ENCODE assay signal across 1 cellular context in the genomic region with DNA sequence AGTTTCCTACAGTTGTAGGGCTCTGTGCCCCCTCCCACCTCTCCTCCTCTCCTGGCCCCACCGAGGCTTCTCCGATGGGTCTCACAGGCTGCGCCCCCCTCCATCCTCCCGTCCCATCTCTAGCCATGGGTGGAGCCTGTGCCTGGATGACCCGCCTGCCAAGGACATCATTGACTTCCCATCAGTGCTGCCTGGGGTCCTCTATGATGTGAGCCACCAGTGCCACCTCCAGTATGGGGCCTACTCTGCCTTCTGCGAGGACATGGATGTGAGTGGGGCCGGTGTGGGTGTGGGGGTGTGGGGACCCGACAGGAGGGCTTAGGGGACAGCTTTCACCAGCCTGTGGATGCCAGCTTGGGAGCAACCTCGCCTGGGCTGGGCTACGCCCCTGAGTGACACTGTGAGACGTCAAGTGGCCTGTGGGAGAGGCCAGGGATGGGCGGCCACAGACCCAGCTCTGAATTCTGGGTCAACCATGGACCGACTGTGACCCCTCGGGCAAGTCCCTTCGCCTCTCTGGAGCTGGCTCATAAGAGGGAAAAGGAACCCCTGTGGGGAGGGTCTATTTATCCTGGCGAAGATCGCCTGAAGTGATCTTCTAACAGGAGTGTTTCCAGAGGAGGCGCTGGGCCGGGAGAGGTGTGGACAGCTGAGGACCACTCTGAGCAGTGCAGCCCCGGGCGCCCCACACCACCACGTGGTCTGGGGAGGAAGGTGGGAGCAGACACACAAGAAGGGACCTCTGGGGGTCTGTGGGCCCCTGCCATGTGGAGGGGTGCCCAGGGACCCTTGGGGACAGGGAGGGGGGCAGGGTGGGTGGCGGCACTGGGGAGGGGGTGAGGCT. TPM values are rescaled to one million over a fixed set of nuclear protein-coding genes. Genes with fewer than 3 reads are reported as not detected.
"Had no signal": no experiment of that assay in that cellular context is flagged by ENCODE, and none has a peak within 500 bp of the region (broad histone marks: within the 10 kb centered on the region; RNA-seq: fewer than 3 reads in every experiment).

No MANE protein-coding gene starts in this region.

RNA-seq across cellular contexts. Expression of a gene that starts 32.8 kb away (rescaled TPM):
- total RNA-seq: HT-29 had no signal
